ENCODE assay signal across 10 cellular contexts in the genomic region with DNA sequence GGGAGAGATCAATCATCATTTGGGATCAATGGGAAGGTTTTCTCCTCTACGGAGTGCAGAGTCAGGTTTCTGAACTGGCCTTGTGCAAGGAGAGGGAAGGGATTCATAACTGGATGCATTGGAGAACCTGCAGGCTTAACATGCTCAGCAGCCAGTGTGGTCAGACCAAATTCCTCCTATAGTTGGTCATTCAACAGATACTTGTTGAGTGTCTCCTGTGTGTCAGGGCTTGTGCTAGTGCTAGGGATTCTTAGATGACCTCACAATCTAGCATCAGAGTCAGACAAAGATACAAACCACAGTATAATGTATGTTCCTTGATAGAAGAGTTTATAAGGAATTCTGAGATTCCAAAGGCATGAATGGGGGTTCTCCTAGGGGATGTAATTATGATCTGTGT. TPM values are rescaled to one million over a fixed set of nuclear protein-coding genes. Genes with fewer than 3 reads are reported as not detected.
DNase-seq lines count a peak whose midpoint lies in the region; ATAC-seq and TF ChIP-seq lines count a peak whose summit lies in the region.
"Had no signal": no experiment of that assay in that cellular context is flagged by ENCODE, and none has a peak within 500 bp of the region (broad histone marks: within the 10 kb centered on the region; RNA-seq: fewer than 3 reads in every experiment).

No MANE protein-coding gene starts in this region.

- no peak overlapping the region for H3K4me2 ChIP-seq in PC-3 (ENCODE audit: low read length)
- H3K4me2 ChIP-seq in trophoblast cell (ENCODE audit: low read length): no peak overlapping the region

- H2BK5ac ChIP-seq in trophoblast cell (ENCODE audit: low read depth, low read length, poor library complexity): no peak overlapping the region

- DNase-seq in GM04504 (ENCODE audit: low read depth): peak; percentile 69
- DNase-seq in PC-3: peak; percentile 58
- DNase-seq in trophoblast cell: peak; percentile 35 to 52
- no peak for DNase-seq in NCI-H524 treated with DMSO at 0.1 percent for 48 hours (lab: John Stamatoyannopoulos, UW)
- no peak for DNase-seq in mucosa of gallbladder (ENCODE audit: low spot score)
- no peak for DNase-seq in SK-N-DZ (ENCODE audit: low spot score)
- DNase-seq: stimulated activated CD4-positive, alpha-beta T cell treated with anti-CD3 and anti-CD28 coated beads, Interleukin-4, amount 100 ng/mL, for 1 hour; tibial artery had no signal

- H3K4me3 ChIP-seq in PC-3 (ENCODE audit: low read length): no peak overlapping the region
- H3K4me3 ChIP-seq in trophoblast cell (ENCODE audit: low read depth, low read length): no peak overlapping the region
- H3K4me3 ChIP-seq: tibial artery had no signal

- H3K14ac ChIP-seq in trophoblast cell (ENCODE audit: low read length): no peak overlapping the region

- no peak overlapping the region for H2AK5ac ChIP-seq in trophoblast cell (ENCODE audit: low read length)

- no peak overlapping the region for H3K18ac ChIP-seq in trophoblast cell (ENCODE audit: low read length)

- no TSS peak for BruUV-seq in PC-3 (replicated peaks; lab: Mats Ljungman, UMichigan)

- peaks cover 90% of the 10 kb centered on the region for H3K79me2 ChIP-seq in PC-3 (ENCODE audit: low read length)
- peaks cover 14% of the 10 kb centered on the region for H3K79me2 ChIP-seq in trophoblast cell (ENCODE audit: control insufficient read depth, insufficient read depth, low read length, poor library complexity)

- H3K36me3 ChIP-seq in PC-3 (ENCODE audit: low read depth, low read length) (peaks cover 4% of the 10 kb centered on the region; the same call in 1 of the 2 replicates), trophoblast cell (ENCODE audit: control insufficient read depth in 1 of 2, insufficient read depth in 2 of 2, low read length in 2 of 2) (no peaks in the 10 kb centered on the region)
- H3K36me3 ChIP-seq: tibial artery had no signal

- peaks cover 18% of the 10 kb centered on the region for H3K36me3 Mint-ChIP-seq in dendritic cell treated with granulocyte-macrophage colony-stimulating factor and Interleukin-4, amounts not matched to agents 40 ng/mL and 50 ng/mL, for 4 days (ENCODE audit: low read depth)
- H3K36me3 Mint-ChIP-seq: activated naive CD4-positive, alpha-beta T cell treated with anti-CD3 and anti-CD28 coated beads, Interleukin-2, amount 50 U/mL, for 72 hours had no signal

- peaks cover 79% of the 10 kb centered on the region for H3K4me1 Mint-ChIP-seq in dendritic cell treated with granulocyte-macrophage colony-stimulating factor and Interleukin-4, amounts not matched to agents 40 ng/mL and 50 ng/mL, for 4 days (ENCODE audit: low read depth)

- H3K9me3 Mint-ChIP-seq in dendritic cell treated with granulocyte-macrophage colony-stimulating factor and Interleukin-4, amounts not matched to agents 40 ng/mL and 50 ng/mL, for 4 days: no peaks in the 10 kb centered on the region
- H3K9me3 Mint-ChIP-seq: activated naive CD4-positive, alpha-beta T cell treated with anti-CD3 and anti-CD28 coated beads, Interleukin-2, amount 50 U/mL, for 72 hours had no signal

- no peak overlapping the region for H4K8ac ChIP-seq in trophoblast cell (ENCODE audit: low read depth, low read length)

- H3K27ac ChIP-seq in PC-3 (ENCODE audit: low read length): no peak overlapping the region
- H3K27ac ChIP-seq in trophoblast cell (ENCODE audit: low read depth, low read length): no peak overlapping the region

- H2AFZ ChIP-seq in PC-3 (ENCODE audit: low read length): no peak overlapping the region
- H2AFZ ChIP-seq in trophoblast cell (ENCODE audit: insufficient read depth, low read length, poor library complexity): no peak overlapping the region

- H2BK12ac ChIP-seq in trophoblast cell (ENCODE audit: low read length): no peak overlapping the region

- ATAC-seq in PC-3: peak; percentile 31; the same call in 1 of the 2 replicates
- ATAC-seq: activated naive CD4-positive, alpha-beta T cell treated with anti-CD3 and anti-CD28 coated beads, Interleukin-2, amount 50 U/mL, for 72 hours had no signal

- peak overlapping the region; percentile 9 for H3K27ac Mint-ChIP-seq in dendritic cell treated with granulocyte-macrophage colony-stimulating factor and Interleukin-4, amounts not matched to agents 40 ng/mL and 50 ng/mL, for 4 days

- H3K4ac ChIP-seq in trophoblast cell (ENCODE audit: low read depth, low read length): no peak overlapping the region

- no peak overlapping the region for H2BK120ac ChIP-seq in trophoblast cell (ENCODE audit: insufficient read depth, low read length, poor library complexity)

- 0 out of 2 replicates have a peak, but pooled peaks cover 8% of the 10 kb centered on the region for H3K4me1 ChIP-seq in PC-3 (ENCODE audit: insufficient read depth, low read length)
- H3K4me1 ChIP-seq in trophoblast cell (ENCODE audit: control insufficient read depth in 1 of 2, insufficient read depth in 2 of 2, low read length in 2 of 2): peaks cover 20% of the 10 kb centered on the region in 2 experiments

- H4K12ac ChIP-seq in trophoblast cell (ENCODE audit: low read depth, low read length): no peak overlapping the region

- H3K23ac ChIP-seq in trophoblast cell (ENCODE audit: low read length): no peak overlapping the region

- H3K9ac ChIP-seq in PC-3 (ENCODE audit: low read length): no peak overlapping the region
- no peak overlapping the region for H3K9ac ChIP-seq in trophoblast cell (ENCODE audit: low read length)

- no peaks in the 10 kb centered on the region for H3K27me3 ChIP-seq in PC-3 (ENCODE audit: low read length)
- no peaks in the 10 kb centered on the region for H3K27me3 ChIP-seq in trophoblast cell (ENCODE audit: insufficient read depth, low read length)
- H3K27me3 ChIP-seq: tibial artery had no signal

- H3K9me3 ChIP-seq in PC-3 (ENCODE audit: low read length): no peaks in the 10 kb centered on the region
- H3K9me3 ChIP-seq in trophoblast cell (ENCODE audit: insufficient read depth, low read depth, low read length): no peaks in the 10 kb centered on the region
- H3K9me3 ChIP-seq: tibial artery had no signal

- no peak overlapping the region for H4K91ac ChIP-seq in trophoblast cell (ENCODE audit: low read depth, low read length)

- intact Hi-C loops in PC-3 (cut with micrococcal nuclease): no loop called here
- intact Hi-C loops in dendritic cell treated with granulocyte-macrophage colony-stimulating factor and Interleukin-4, amounts not matched to agents 40 ng/mL and 50 ng/mL, for 4 days (cut with micrococcal nuclease): no loop called here

- TF ChIP-seq CTCF in PC-3 (conservative IDR thresholded peaks at IDR 0.05; ENCODE audit: low read depth, low read length): no peak

- no CpG with 5 or more reads among the region's 1 CpG for WGBS in trophoblast cell (ENCODE audit: extremely low coverage, insufficient coverage, insufficient read length)

- CTCF ChIA-PET in PC-3 (lab: Charles Lee): no interaction called here

- peaks cover 65% of the 10 kb centered on the region for H4K20me1 ChIP-seq in PC-3 (ENCODE audit: low read length)

- H3K79me1 ChIP-seq in trophoblast cell (ENCODE audit: low read length): no peaks in the 10 kb centered on the region

- H3K4me3 Mint-ChIP-seq in dendritic cell treated with granulocyte-macrophage colony-stimulating factor and Interleukin-4, amounts not matched to agents 40 ng/mL and 50 ng/mL, for 4 days: no peak overlapping the region

- no peaks in the 10 kb centered on the region for H3K27me3 Mint-ChIP-seq in dendritic cell treated with granulocyte-macrophage colony-stimulating factor and Interleukin-4, amounts not matched to agents 40 ng/mL and 50 ng/mL, for 4 days

- POLR2A ChIA-PET in PC-3 (lab: Charles Lee; ENCODE audit: unreplicated experiment): no interaction called here

- H3K9me2 ChIP-seq in PC-3 (replicated peaks; ENCODE audit: low read length): no peaks in the 10 kb centered on the region

- H3F3A ChIP-seq in PC-3 (ENCODE audit: low read length, unreplicated experiment): no peaks in the 10 kb centered on the region

RNA-seq across cellular contexts. Expression of gene RALY, which starts 23.9 kb away (rescaled TPM):
- total RNA-seq in PC-3 (2014; rRNA removed) (160 and 269 TPM in 2 replicates), mucosa of gallbladder (116 TPM)
- polyA plus RNA-seq in trophoblast cell (2013): 138 and 151 TPM in 2 replicates
- 289 and 292 TPM in 2 replicates for polyA plus RNA-seq in SK-N-DZ (2014; cell fraction: cytosol; rRNA removed)
- 165 and 174 TPM in 2 replicates for polyA plus RNA-seq in SK-N-DZ (2014; cell fraction: nucleus; rRNA removed)

Comparison
In these comparisons a context has a peak if more than half of its experiments do, and no peak if none do; other contexts are left out.
1. DNase-seq: peak in GM04504 (single experiment), PC-3 (single experiment) and trophoblast cell (2 of 2); none in NCI-H524 treated with DMSO at 0.1 percent for 48 hours (single experiment), mucosa of gallbladder (single experiment) and SK-N-DZ (single experiment).